ENCODE assay signal across 11 cellular contexts in the genomic region with DNA sequence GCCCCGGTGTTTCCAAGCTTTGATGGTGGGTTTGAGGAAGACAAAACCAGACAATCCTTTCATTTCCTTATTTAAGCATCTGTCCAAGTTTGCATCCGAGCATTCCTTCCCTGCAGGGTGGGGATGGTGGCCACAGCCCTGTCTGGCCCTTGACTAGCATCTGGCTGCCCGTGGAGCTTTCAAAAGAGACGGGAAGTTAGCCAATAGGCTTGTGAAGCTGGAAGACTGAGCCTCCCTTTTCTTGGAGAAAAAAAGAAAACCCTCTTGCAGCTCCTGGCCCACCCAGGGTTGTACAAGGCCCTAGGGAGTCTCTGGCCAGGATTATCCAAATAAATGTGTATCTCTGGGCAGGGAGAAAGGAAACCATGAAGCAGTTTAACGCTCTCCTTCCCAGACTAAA.
A peak's percentile ranks its signal among the peaks of the same experiment; 100 is the strongest.
DNase-seq lines count a peak whose midpoint lies in the region; ATAC-seq and TF ChIP-seq lines count a peak whose summit lies in the region.
"Had no signal": no experiment of that assay in that cellular context is flagged by ENCODE, and none has a peak within 500 bp of the region (broad histone marks: within the 10 kb centered on the region; RNA-seq: fewer than 3 reads in every experiment).

No MANE protein-coding gene starts in this region.

- in situ Hi-C loops in gastrocnemius medialis (cut with MboI; ENCODE audit: low sequenced_read_pairs in 4 of 4), result no loop called here

- TF ChIP-seq CTCF in RWPE2 (IDR thresholded peaks at IDR 0.05; ENCODE audit: poor library complexity, severe bottlenecking) (no peak), gastrocnemius medialis (IDR thresholded peaks at IDR 0.05 in 4 of 5, conservative IDR thresholded peaks at IDR 0.05 in 1 of 5) (no peak)

- no peak for ATAC-seq in RWPE2 (ENCODE audit: low read depth)
- peak; percentile 46 to 50 for ATAC-seq in gastrocnemius medialis
- ATAC-seq in HG03159 (IDR thresholded peaks at IDR 0.05; ENCODE audit: unreplicated experiment), result no peak
- ATAC-seq: mucosa of descending colon had no signal

- DNase-seq in EH (ENCODE audit: low read depth) (peak; percentile 81), RWPE2 (ENCODE audit: low spot score) (no peak), fibroblast of the conjunctiva (ENCODE audit: low read depth) (peak; percentile 53), gastrocnemius medialis (peak; percentile 20 to 47), NCI-H1105 (lab: John Stamatoyannopoulos, UW) (no peak), HK-2 (ENCODE audit: unreplicated experiment) (no peak), HuH-7.5 (ENCODE audit: low spot score) (no peak)
- DNase-seq: MM.1S; mucosa of descending colon; stimulated activated CD4-positive, alpha-beta T cell treated with anti-CD3 and anti-CD28 coated beads, Interleukin-4, amount 100 ng/mL, for 24 hours had no signal

- H3K4me3 ChIP-seq in RWPE2 (ENCODE audit: severe bottlenecking) (no peak overlapping the region), gastrocnemius medialis (no peak overlapping the region)
- H3K4me3 ChIP-seq: mucosa of descending colon had no signal

- intact Hi-C loops in gastrocnemius medialis (cut with DNase I; ENCODE audit: low total_unique reads), result no loop called here

- H3K9me3 ChIP-seq in RWPE2 (ENCODE audit: severe bottlenecking) (no peaks in the 10 kb centered on the region), gastrocnemius medialis (no peaks in the 10 kb centered on the region)
- H3K9me3 ChIP-seq: mucosa of descending colon had no signal

- H3K27ac ChIP-seq in RWPE2 (ENCODE audit: poor library complexity, severe bottlenecking), result peak overlapping the region; percentile 99
- H3K27ac ChIP-seq in gastrocnemius medialis, result no peak overlapping the region

- H3K27me3 ChIP-seq in RWPE2 (ENCODE audit: insufficient read depth, poor library complexity, severe bottlenecking), result no peaks in the 10 kb centered on the region
- no peaks in the 10 kb centered on the region for H3K27me3 ChIP-seq in gastrocnemius medialis

- H3K36me3 ChIP-seq in RWPE2 (ENCODE audit: low read depth), result peaks cover 79% of the 10 kb centered on the region
- H3K36me3 ChIP-seq in gastrocnemius medialis, result no peaks in the 10 kb centered on the region

- TF ChIP-seq POLR2A in gastrocnemius medialis (IDR thresholded peaks at IDR 0.05), result no peak

- H3K4me1 ChIP-seq in RWPE2 (ENCODE audit: insufficient read depth, poor library complexity, severe bottlenecking) (peaks cover 66% of the 10 kb centered on the region), gastrocnemius medialis (no peaks in the 10 kb centered on the region)

Comparison
In these comparisons a context has a peak if more than half of its experiments do, and no peak if none do; other contexts are left out.
1. DNase-seq: peak in EH (single experiment), fibroblast of the conjunctiva (single experiment) and gastrocnemius medialis (2 of 2); none in RWPE2 (single experiment), NCI-H1105 (single experiment), HK-2 (single experiment) and HuH-7.5 (single experiment).
2. ATAC-seq: peak in gastrocnemius medialis (2 of 2); none in RWPE2 (single experiment) and HG03159 (single experiment).